ENCODE assay signal across 1 cellular context in genomic region chr1:94375666-94376065, GRCh38.
TF ChIP-seq lines count a peak whose summit lies in the region.

No MANE protein-coding gene starts in this region.

TF ChIP-seq in HepG2, 621 proteins besides CTCF, POLR2A, EP300 and RAD21:
- peak; percentile 22; the same call in 1 of the 2 replicates for TF ChIP-seq ZNF687 (CRISPR knock-in tag; IDR thresholded peaks at IDR 0.05)
- TF ChIP-seq CC2D1A (CRISPR knock-in tag; IDR thresholded peaks at IDR 0.05): 0 out of 2 replicates have a peak, but pooled peaks have one; percentile 14
- TF ChIP-seq PAXIP1 (CRISPR knock-in tag; conservative IDR thresholded peaks at IDR 0.05): peak; percentile 25; the same call in 1 of the 2 replicates
- 0 out of 2 replicates have a peak, but pooled peaks have one; percentile 32 for TF ChIP-seq ARID5B (CRISPR knock-in tag; IDR thresholded peaks at IDR 0.05)
- peak; percentile 87 for TF ChIP-seq HOMEZ (CRISPR knock-in tag; IDR thresholded peaks at IDR 0.05; ENCODE audit: low read depth)
- TF ChIP-seq POGZ (CRISPR knock-in tag; IDR thresholded peaks at IDR 0.05): peak; percentile 36; the same call in 1 of the 2 replicates
- 0 out of 2 replicates have a peak, but pooled peaks have one; percentile 24 for TF ChIP-seq HDAC1 (CRISPR knock-in tag; IDR thresholded peaks at IDR 0.05)
- TF ChIP-seq FOSL2 (CRISPR knock-in tag; IDR thresholded peaks at IDR 0.05): peak; percentile 84
- peak; percentile 41; the same call in 1 of the 2 replicates for TF ChIP-seq AHDC1 (CRISPR knock-in tag; IDR thresholded peaks at IDR 0.05; ENCODE audit: borderline replicate concordance)
- TF ChIP-seq SAP130 (CRISPR knock-in tag; IDR thresholded peaks at IDR 0.05; ENCODE audit: low read depth): peak; percentile 44
- TF ChIP-seq KAT8 (CRISPR knock-in tag; IDR thresholded peaks at IDR 0.05): 0 out of 2 replicates have a peak, but pooled peaks have one; percentile 16
TF ChIP-seq in HepG2: peak in this region for 11; not testable (repeated sequence) for 610.
